Comparison of ENCODE assay signal across 9 cellular contexts in the genomic region with DNA sequence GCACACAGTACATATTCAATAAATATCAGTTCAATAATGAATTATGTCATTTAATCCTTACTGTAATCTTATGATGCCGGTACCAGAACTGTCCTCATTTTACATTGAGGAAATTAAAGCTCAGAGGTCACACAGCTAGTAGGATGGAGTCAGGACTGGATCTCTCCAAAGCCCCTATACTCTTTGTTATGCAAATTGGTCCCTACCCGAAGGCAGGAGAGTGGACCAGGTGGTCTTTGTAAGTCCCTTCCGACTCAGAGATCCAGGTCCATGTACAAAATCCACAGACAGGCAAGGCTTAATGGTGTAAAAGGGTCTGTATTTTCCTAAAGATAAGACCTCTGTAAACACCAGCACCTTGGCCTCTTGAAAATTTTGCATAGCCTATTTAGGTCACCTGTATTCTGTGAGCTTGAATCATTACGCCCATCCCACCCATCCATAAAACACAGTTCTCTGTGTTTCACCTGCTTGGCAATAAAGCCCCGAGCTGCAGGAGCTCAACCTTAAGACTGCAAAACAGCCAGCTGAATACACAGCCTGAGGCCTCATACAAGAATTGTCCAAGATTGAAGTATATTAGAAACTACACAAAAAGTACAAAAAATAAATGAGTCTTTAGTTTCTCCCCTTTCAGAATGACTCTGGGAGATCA. TPM values are rescaled to one million over a fixed set of nuclear protein-coding genes. Genes with fewer than 3 reads are reported as not detected.
DNase-seq lines count a peak whose midpoint lies in the region; FAIRE-seq and TF ChIP-seq lines count a peak whose summit lies in the region.
"Had no signal": no experiment of that assay in that cellular context is flagged by ENCODE, and none has a peak within 500 bp of the region (broad histone marks: within the 10 kb centered on the region; RNA-seq: fewer than 3 reads in every experiment).

No MANE protein-coding gene starts in this region.

- no peaks in the 10 kb centered on the region for H3K27me3 ChIP-seq in ACC112 (ENCODE audit: insufficient read depth, low read length)
- no peaks in the 10 kb centered on the region for H3K27me3 ChIP-seq in osteoblast (ENCODE audit: insufficient read depth, low read length)
- H3K27me3 ChIP-seq in A673 (replicated peaks; ENCODE audit: insufficient read depth, low read depth, low read length, poor library complexity) = no peaks in the 10 kb centered on the region

- TF ChIP-seq CTCF in osteoblast (IDR thresholded peaks at IDR 0.05; ENCODE audit: extremely low read depth, low read depth, low read length) (no peak), A673 (conservative IDR thresholded peaks at IDR 0.05; ENCODE audit: low read depth, low read length) (no peak)

- H3K79me2 ChIP-seq in ACC112 (ENCODE audit: control insufficient read depth, insufficient read depth, low read length, unreplicated experiment) (peaks cover 46% of the 10 kb centered on the region), osteoblast (ENCODE audit: insufficient read depth, low read length) (no peaks in the 10 kb centered on the region)

- peak overlapping the region; percentile 91 for H3K27ac ChIP-seq in ACC112 (ENCODE audit: low read depth, low read length)
- peak overlapping the region; percentile 74 for H3K27ac ChIP-seq in caudate nucleus (ENCODE audit: low read depth, low read length)
- peak overlapping the region; percentile 47 for H3K27ac ChIP-seq in osteoblast (ENCODE audit: low read depth, low read length)
- no peak overlapping the region for H3K27ac ChIP-seq in A673 (ENCODE audit: low read depth, low read length, poor library complexity, severe bottlenecking)

- peak; percentile 80 for DNase-seq in NCI-H1092 treated with DMSO at 0.1 percent for 48 hours (lab: John Stamatoyannopoulos, UW)
- DNase-seq in caudate nucleus (lab: John Stamatoyannopoulos, UW) = no peak
- DNase-seq in osteoblast (ENCODE audit: insufficient read length, low spot score, missing footprints) = no peak
- no peak for DNase-seq in NCI-H524 treated with DMSO at 0.1 percent for 48 hours (lab: John Stamatoyannopoulos, UW)
- DNase-seq in frontal cortex (ENCODE audit: low spot score in 2 of 2) = no peak
- no peak for DNase-seq in H4 (ENCODE audit: low spot score)
- no peak for DNase-seq in A673 (ENCODE audit: low spot score)
- DNase-seq: stimulated activated naive CD8-positive, alpha-beta T cell treated with anti-CD3 and anti-CD28 coated beads, Interleukin-15, Interleukin-2, amounts not matched to agents 100 U/mL and 50 U/mL, for 24 hours had no signal

- H4K20me1 ChIP-seq in osteoblast (ENCODE audit: insufficient read depth, low read length) = no peaks in the 10 kb centered on the region

- H3K4me1 ChIP-seq in ACC112 (ENCODE audit: control insufficient read depth, insufficient read depth, low read length, unreplicated experiment) = peaks cover 71% of the 10 kb centered on the region
- H3K4me1 ChIP-seq in osteoblast (ENCODE audit: insufficient read depth, low read length) = peaks cover 42% of the 10 kb centered on the region
- H3K4me1 ChIP-seq in A673 (ENCODE audit: insufficient read depth, low read length, poor library complexity, severe bottlenecking) = peaks cover 10% of the 10 kb centered on the region

- POLR2A ChIA-PET in A673 (lab: Charles Lee; ENCODE audit: low non-redundant PET) = no interaction called here

- H3K36me3 ChIP-seq in ACC112 (ENCODE audit: insufficient read depth, low read length) (peaks cover 4% of the 10 kb centered on the region), osteoblast (ENCODE audit: insufficient read depth, low read length) (no peaks in the 10 kb centered on the region), A673 (ENCODE audit: insufficient read depth, low read length, poor library complexity, severe bottlenecking) (no peaks in the 10 kb centered on the region)

- CTCF ChIA-PET in A673 (lab: Charles Lee) = no interaction called here

- H3K9me3 ChIP-seq in osteoblast (ENCODE audit: low read depth, low read length) = no peaks in the 10 kb centered on the region
- no peaks in the 10 kb centered on the region for H3K9me3 ChIP-seq in A673 (ENCODE audit: low read depth, low read length, poor library complexity, severe bottlenecking)

- H3K4me2 ChIP-seq in osteoblast (ENCODE audit: insufficient read depth, low read length) = peak overlapping the region; percentile 62

- BruUV-seq in A673 (replicated peaks; lab: Mats Ljungman, UMichigan) = no TSS peak

- H2AFZ ChIP-seq in ACC112 (ENCODE audit: low read length, unreplicated experiment) (no peak overlapping the region), osteoblast (ENCODE audit: low read length) (no peak overlapping the region)

- intact Hi-C loops in A673 (cut with micrococcal nuclease; ENCODE audit: unreplicated experiment) = no loop called here

- FAIRE-seq in frontal cortex (lab: Jason Lieb, UNC) = no peak

- peak overlapping the region; percentile 42; the same call in 1 of the 2 replicates for H3K4me3 ChIP-seq in ACC112 (ENCODE audit: low read depth, low read length)
- H3K4me3 ChIP-seq in osteoblast (ENCODE audit: insufficient read depth, low read length) = no peak overlapping the region
- H3K4me3 ChIP-seq in A673 (ENCODE audit: low read depth, low read length, poor library complexity, severe bottlenecking) = no peak overlapping the region

RNA-seq across cellular contexts. Expression of a gene that starts 41.7 kb away (rescaled TPM):
- total RNA-seq in osteoblast (2.7 and 3.3 TPM in 2 replicates), frontal cortex (37.9 TPM), A673 (2021) (0.06 TPM in 1 of 2 replicates, not detected in the other)
- 0.80 and 0.89 TPM in 2 replicates for total RNA-seq in H4 (2014; rRNA removed; shearing (Covaris generic))
